Comparison of ENCODE assay signal across 20 cellular contexts in genomic region chr2:229634574-229635185, GRCh38.
DNase-seq lines count a peak whose midpoint lies in the region; ATAC-seq, FAIRE-seq and TF ChIP-seq lines count a peak whose summit lies in the region.
"Had no signal": no experiment of that assay in that cellular context is flagged by ENCODE, and none has a peak within 500 bp of the region (broad histone marks: within the 10 kb centered on the region; RNA-seq: fewer than 3 reads in every experiment).

No MANE protein-coding gene starts in this region.

- no peaks in the 10 kb centered on the region; the same call in 1 of the 2 replicates for H3K27me3 Mint-ChIP-seq in H9 (ENCODE audit: low read depth)

- no peak for FAIRE-seq in GM12892 (lab: Jason Lieb, UNC)
- FAIRE-seq: G401.6, GM12878 had no signal

- H2BK120ac ChIP-seq in H9 (ENCODE audit: low read depth, low read length, poor library complexity, severe bottlenecking): no peak overlapping the region

- H3K4ac ChIP-seq in H9 (ENCODE audit: low read depth, low read length): no peak overlapping the region

- H2AFZ ChIP-seq in H9 (ENCODE audit: low read length): no peak overlapping the region

- H4K91ac ChIP-seq in H9 (ENCODE audit: insufficient read length, low read depth, low read length): no peak overlapping the region

- H4K5ac ChIP-seq in H9 (ENCODE audit: insufficient read length, low read depth, low read length): no peak overlapping the region

- no peak overlapping the region for H3K4me2 ChIP-seq in H9 (ENCODE audit: insufficient read depth, insufficient read length, low read length)

- H4K20me1 ChIP-seq in H9 (ENCODE audit: control insufficient read depth, insufficient read depth, insufficient read length): no peaks in the 10 kb centered on the region

- no peak overlapping the region for H2BK12ac ChIP-seq in H9 (ENCODE audit: insufficient read length, low read depth, low read length)

- H3K4me1 Mint-ChIP-seq in H9: peaks cover 3 to 4% of the 10 kb centered on the region in 2 experiments; a peak in 1 of 4 replicates

- no peaks in the 10 kb centered on the region for H3K79me1 ChIP-seq in H9 (ENCODE audit: insufficient read depth, low read depth, low read length, poor library complexity, severe bottlenecking)

- no peak overlapping the region for H2AK5ac ChIP-seq in H9 (ENCODE audit: insufficient read length, low read length)

- TF ChIP-seq CTCF in H9 (conservative IDR thresholded peaks at IDR 0.05): no peak

- no peaks in the 10 kb centered on the region for H3K27me3 ChIP-seq in H9 (ENCODE audit: insufficient read depth, low read length)
- H3K27me3 ChIP-seq: brain microvascular endothelial cell, SJSA1 had no signal

- no peak overlapping the region for H3K14ac ChIP-seq in H9 (ENCODE audit: insufficient read depth, low read length)

- H3K18ac ChIP-seq in H9 (ENCODE audit: insufficient read length, low read depth, low read length): no peak overlapping the region

- no peak overlapping the region for H3K4me3 Mint-ChIP-seq in H9
- H3K4me3 Mint-ChIP-seq: activated naive CD8-positive, alpha-beta T cell; activated T-cell treated with anti-CD3 and anti-CD28 coated beads, Interleukin-2, amount 50 U/mL, for 72 hours had no signal

- no peak for ATAC-seq in HG03045 (IDR thresholded peaks at IDR 0.05; ENCODE audit: unreplicated experiment)
- ATAC-seq in HG02981 (IDR thresholded peaks at IDR 0.05; ENCODE audit: unreplicated experiment): no peak
- ATAC-seq: activated T-cell treated with anti-CD3 and anti-CD28 coated beads, Interleukin-2, amount 50 U/mL, for 72 hours; foreskin keratinocyte; GM12878; psoas muscle had no signal

- no peak overlapping the region for H3T11ph ChIP-seq in H9 (ENCODE audit: low read length)

- no peaks in the 10 kb centered on the region for H3K9me3 ChIP-seq in H9 (ENCODE audit: control insufficient read depth, low read depth, low read length)
- H3K9me3 ChIP-seq: psoas muscle, SJSA1 had no signal

- DNase-seq in H9: peak; percentile 42
- DNase-seq in NCI-H748 (lab: John Stamatoyannopoulos, UW; ENCODE audit: unreplicated experiment): peak; percentile 78
- DNase-seq in hippocampal formation (lab: John Stamatoyannopoulos, UW): peak; percentile 54
- peak; percentile 11 for DNase-seq in occipital lobe (lab: John Stamatoyannopoulos, UW)
- DNase-seq in GM12892 (ENCODE audit: insufficient read length): no peak
- DNase-seq: activated T-cell treated with anti-CD3 and anti-CD28 coated beads, Interleukin-2, amount 50 U/mL, for 72 hours; AML-193; brain microvascular endothelial cell; foreskin keratinocyte; NCI-H1930; NCI-H526 treated with DMSO at 0.1 percent for 48 hours; psoas muscle; stimulated activated CD4-positive, alpha-beta T cell treated with anti-CD3 and anti-CD28 coated beads, Interleukin-4, amount 100 ng/mL, for 4 hours had no signal

- H3K9me3 Mint-ChIP-seq in H9: no peaks in the 10 kb centered on the region; a peak in 1 of 5 replicates
- H3K9me3 Mint-ChIP-seq: activated T-cell treated with anti-CD3 and anti-CD28 coated beads, Interleukin-2, amount 50 U/mL, for 72 hours had no signal

- no peaks in the 10 kb centered on the region for H3K4me1 ChIP-seq in H9 (ENCODE audit: insufficient read depth, low read length)
- H3K4me1 ChIP-seq: foreskin keratinocyte, psoas muscle, SJSA1 had no signal

- H3K23ac ChIP-seq in H9 (ENCODE audit: insufficient read length, low read depth, low read length): no peak overlapping the region

- no peak overlapping the region for H4K8ac ChIP-seq in H9 (replicated peaks; ENCODE audit: insufficient read length, low read depth, low read length)

- no CpG with 5 or more reads among the region's 7 CpGs for WGBS in H9 (ENCODE audit: extremely low coverage, insufficient read length, low lambda C conversion rate)

- H3K27ac ChIP-seq in H9 (ENCODE audit: insufficient read length, low read depth, low read length): no peak overlapping the region
- H3K27ac ChIP-seq: brain microvascular endothelial cell, epithelial cell of prostate, foreskin keratinocyte, psoas muscle, SJSA1 had no signal

- no peaks in the 10 kb centered on the region for H3K23me2 ChIP-seq in H9 (ENCODE audit: insufficient read length, low read depth, low read length, poor library complexity, severe bottlenecking)

- no peaks in the 10 kb centered on the region for H3K79me2 ChIP-seq in H9 (ENCODE audit: insufficient read depth, low read length)

- H2BK15ac ChIP-seq in H9 (ENCODE audit: low read depth, low read length): no peak overlapping the region

- H3K56ac ChIP-seq in H9 (ENCODE audit: insufficient read length, low read depth, low read length): no peak overlapping the region

- no peak overlapping the region for H2BK5ac ChIP-seq in H9 (ENCODE audit: insufficient read length, low read length)

- no peak overlapping the region for H2BK20ac ChIP-seq in H9 (ENCODE audit: low read depth, low read length, poor library complexity, severe bottlenecking)

- no peak for TF ChIP-seq POLR2A in GM12892 (IDR thresholded peaks at IDR 0.05; ENCODE audit: low read depth, low read length)

- peak overlapping the region; percentile 4 for H3K9ac ChIP-seq in H9 (ENCODE audit: extremely low read depth, insufficient read length, low read length)

- no peaks in the 10 kb centered on the region for H3K36me3 Mint-ChIP-seq in H9 (ENCODE audit: insufficient read depth in 1 of 3, low read depth in 3 of 3)
- H3K36me3 Mint-ChIP-seq: activated naive CD8-positive, alpha-beta T cell had no signal

- no peak overlapping the region for H3K27ac Mint-ChIP-seq in H9
- H3K27ac Mint-ChIP-seq: activated naive CD8-positive, alpha-beta T cell; activated T-cell treated with anti-CD3 and anti-CD28 coated beads, Interleukin-2, amount 50 U/mL, for 72 hours had no signal
